In the genomic region with DNA sequence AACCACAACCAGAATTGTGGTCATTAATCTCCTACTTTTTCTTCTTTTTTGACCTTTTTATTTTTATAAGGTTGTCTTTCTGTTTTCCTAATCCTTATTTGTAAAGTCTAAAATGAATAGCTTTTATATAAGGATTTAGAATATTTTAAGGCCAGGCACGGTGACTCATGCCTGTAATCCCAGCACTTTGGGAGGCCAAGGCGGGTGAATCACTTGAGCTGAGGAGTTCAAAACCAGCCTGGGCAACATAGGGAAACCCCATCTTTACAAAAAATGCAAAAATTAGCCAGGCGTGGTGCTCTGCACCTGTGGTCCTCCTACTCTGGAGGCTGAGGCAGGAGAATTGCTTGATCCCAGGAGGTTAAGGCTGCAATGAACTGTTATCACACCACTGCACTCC, we compare ENCODE assay signal across 15 cellular contexts. TPM values are rescaled to one million over a fixed set of nuclear protein-coding genes. Genes with fewer than 3 reads are reported as not detected.
DNase-seq lines count a peak whose midpoint lies in the region; ATAC-seq, FAIRE-seq and TF ChIP-seq lines count a peak whose summit lies in the region.
"Had no signal": no experiment of that assay in that cellular context is flagged by ENCODE, and none has a peak within 500 bp of the region (broad histone marks: within the 10 kb centered on the region; RNA-seq: fewer than 3 reads in every experiment).

No MANE protein-coding gene starts in this region.

- dilution Hi-C loops in endothelial cell of umbilical vein (cut with MboI; ENCODE audit: extremely low pct_ligation_motif_present, low sequenced_read_pairs), result no loop called here

- H3K4me1 ChIP-seq in GM23248 (ENCODE audit: insufficient read depth), result peaks cover 37% of the 10 kb centered on the region
- H3K4me1 ChIP-seq in PC-3 (ENCODE audit: insufficient read depth, low read length), result peaks cover 4% of the 10 kb centered on the region; the same call in 1 of the 2 replicates
- H3K4me1 ChIP-seq in endothelial cell of umbilical vein (ENCODE audit: control insufficient read depth, extremely low read depth, insufficient read depth, low read length), result no peaks in the 10 kb centered on the region
- no peaks in the 10 kb centered on the region for H3K4me1 ChIP-seq in trophoblast cell (ENCODE audit: control insufficient read depth in 1 of 2, insufficient read depth in 2 of 2, low read length in 2 of 2)
- H3K4me1 ChIP-seq: lower lobe of right lung had no signal

- H3K9ac ChIP-seq in GM23248 (no peak overlapping the region), PC-3 (ENCODE audit: low read length) (no peak overlapping the region), endothelial cell of umbilical vein (replicated peaks; ENCODE audit: extremely low read depth, insufficient read depth, low read length) (no peak overlapping the region), trophoblast cell (ENCODE audit: low read length) (no peak overlapping the region)

- no peaks in the 10 kb centered on the region for H3K9me3 Mint-ChIP-seq in stimulated activated memory B cell treated with anti-CD40 and anti-IgM and Interleukin-4, amounts not matched to agents 10 μg/mL and 1 μg/mL and 100 μg/mL, for 72 hours
- H3K9me3 Mint-ChIP-seq: neural crest cell had no signal

- FAIRE-seq in endothelial cell of umbilical vein (lab: Jason Lieb, UNC), result peak; percentile 47
- FAIRE-seq: TTC549 had no signal

- H3K9me2 ChIP-seq in GM23248 (ENCODE audit: insufficient read depth) (no peaks in the 10 kb centered on the region), PC-3 (replicated peaks; ENCODE audit: low read length) (no peaks in the 10 kb centered on the region)

- H4K20me1 ChIP-seq in GM23248 (ENCODE audit: insufficient read depth), result no peaks in the 10 kb centered on the region
- H4K20me1 ChIP-seq in PC-3 (ENCODE audit: low read length), result no peaks in the 10 kb centered on the region
- no peaks in the 10 kb centered on the region for H4K20me1 ChIP-seq in endothelial cell of umbilical vein (replicated peaks; ENCODE audit: control insufficient read depth, extremely low read depth, insufficient read depth, low read length)

- no peak for TF ChIP-seq CTCF in PC-3 (conservative IDR thresholded peaks at IDR 0.05; ENCODE audit: low read depth, low read length)
- TF ChIP-seq CTCF in endothelial cell of umbilical vein (IDR thresholded peaks at IDR 0.05; ENCODE audit: extremely low read depth in 1 of 2, insufficient read depth in 1 of 2, low read depth in 1 of 2, low read length in 2 of 2), result no peak

- H3K4me2 ChIP-seq in GM23248 (ENCODE audit: unreplicated experiment) (no peak overlapping the region), PC-3 (ENCODE audit: low read length) (no peak overlapping the region), endothelial cell of umbilical vein (ENCODE audit: insufficient read depth, low read length) (no peak overlapping the region), trophoblast cell (ENCODE audit: low read length) (no peak overlapping the region)

- no peak overlapping the region for H3K4me3 Mint-ChIP-seq in stimulated activated memory B cell treated with anti-CD40 and anti-IgM and Interleukin-4, amounts not matched to agents 10 μg/mL and 1 μg/mL and 100 μg/mL, for 72 hours
- H3K4me3 Mint-ChIP-seq: neural crest cell had no signal

- H3K9me1 ChIP-seq in endothelial cell of umbilical vein (replicated peaks; ENCODE audit: control insufficient read depth, extremely low read depth, insufficient read depth, low read length), result no peaks in the 10 kb centered on the region

- no peak overlapping the region for H3K18ac ChIP-seq in trophoblast cell (ENCODE audit: low read length)

- H3K9me3 ChIP-seq in GM23248 (ENCODE audit: low read depth), result no peaks in the 10 kb centered on the region
- H3K9me3 ChIP-seq in PC-3 (ENCODE audit: low read length), result no peaks in the 10 kb centered on the region
- no peaks in the 10 kb centered on the region for H3K9me3 ChIP-seq in endothelial cell of umbilical vein (replicated peaks; ENCODE audit: control insufficient read depth, insufficient read depth, low read length)
- no peaks in the 10 kb centered on the region for H3K9me3 ChIP-seq in trophoblast cell (ENCODE audit: insufficient read depth, low read depth, low read length)
- H3K9me3 ChIP-seq: lower lobe of right lung had no signal

- H3K23ac ChIP-seq in trophoblast cell (ENCODE audit: low read length), result no peak overlapping the region

- DNase-seq in GM23248, result peak; percentile 75
- DNase-seq in PC-3, result peak; percentile 50
- DNase-seq in endothelial cell of umbilical vein (ENCODE audit: low read depth, low spot score), result no peak
- DNase-seq in trophoblast cell, result peak; percentile 67 to 71
- DNase-seq in COLO829 (ENCODE audit: low spot score), result no peak
- no peak for DNase-seq in activated CD4-positive, CD25-positive, alpha-beta regulatory T cell (lab: John Stamatoyannopoulos, UW)
- DNase-seq: activated naive CD4-positive, alpha-beta T cell treated with Interleukin-2 at 50 U/mL for 16 hours; caudate nucleus; lower lobe of right lung; NCI-H2081 treated with DMSO at 0.1 percent for 48 hours; stimulated activated naive CD4-positive, alpha-beta T cell treated with Interleukin-2 at 50 U/mL for 16 hours had no signal

- H3F3A ChIP-seq in GM23248 (ENCODE audit: insufficient read depth) (peaks cover 29% of the 10 kb centered on the region), PC-3 (ENCODE audit: low read length, unreplicated experiment) (no peaks in the 10 kb centered on the region)

- WGBS in GM23248 (ENCODE audit: low coverage in 1 of 2, low lambda C conversion rate in 2 of 2, missing lambda C conversion rate in 2 of 2), 2 experiments, result 10 to 16% methylated on average over 3 of the region's 3 CpGs
- WGBS in trophoblast cell (ENCODE audit: extremely low coverage, insufficient coverage, insufficient read length), result no CpG with 5 or more reads among the region's 3 CpGs

- H4K91ac ChIP-seq in trophoblast cell (ENCODE audit: low read depth, low read length), result no peak overlapping the region

- H2BK12ac ChIP-seq in trophoblast cell (ENCODE audit: low read length), result no peak overlapping the region

- H2AFZ ChIP-seq in GM23248 (no peak overlapping the region), PC-3 (ENCODE audit: low read length) (no peak overlapping the region), endothelial cell of umbilical vein (ENCODE audit: low read depth, low read length) (no peak overlapping the region), trophoblast cell (ENCODE audit: insufficient read depth, low read length, poor library complexity) (no peak overlapping the region)

- no peaks in the 10 kb centered on the region for H3K4me1 Mint-ChIP-seq in stimulated activated memory B cell treated with anti-CD40 and anti-IgM and Interleukin-4, amounts not matched to agents 10 μg/mL and 1 μg/mL and 100 μg/mL, for 72 hours
- H3K4me1 Mint-ChIP-seq: neural crest cell had no signal

- no peak overlapping the region for H4K12ac ChIP-seq in trophoblast cell (ENCODE audit: low read depth, low read length)

- H3K4ac ChIP-seq in trophoblast cell (ENCODE audit: low read depth, low read length), result no peak overlapping the region

- no peaks in the 10 kb centered on the region for H3K36me3 Mint-ChIP-seq in stimulated activated memory B cell treated with anti-CD40 and anti-IgM and Interleukin-4, amounts not matched to agents 10 μg/mL and 1 μg/mL and 100 μg/mL, for 72 hours

- no peak overlapping the region for H3K14ac ChIP-seq in trophoblast cell (ENCODE audit: low read length)

- H3K27me3 ChIP-seq in GM23248 (replicated peaks; ENCODE audit: insufficient read depth), result no peaks in the 10 kb centered on the region
- no peaks in the 10 kb centered on the region for H3K27me3 ChIP-seq in PC-3 (ENCODE audit: low read length)
- no peaks in the 10 kb centered on the region for H3K27me3 ChIP-seq in endothelial cell of umbilical vein (ENCODE audit: control insufficient read depth in 2 of 2, insufficient read depth in 2 of 2, low read length in 2 of 2)
- no peaks in the 10 kb centered on the region for H3K27me3 ChIP-seq in trophoblast cell (ENCODE audit: insufficient read depth, low read length)

- H3K27ac Mint-ChIP-seq in stimulated activated memory B cell treated with anti-CD40 and anti-IgM and Interleukin-4, amounts not matched to agents 10 μg/mL and 1 μg/mL and 100 μg/mL, for 72 hours, result no peak overlapping the region

- in situ Hi-C loops in GM23248 (cut with MboI), result no loop called here

- H3K27ac ChIP-seq in GM23248 (peak overlapping the region; percentile 36), PC-3 (ENCODE audit: low read length) (no peak overlapping the region), endothelial cell of umbilical vein (ENCODE audit: insufficient read depth, low read depth, low read length) (no peak overlapping the region), trophoblast cell (ENCODE audit: low read depth, low read length) (no peak overlapping the region)
- H3K27ac ChIP-seq: lower lobe of right lung had no signal

- POLR2A ChIA-PET in PC-3 (lab: Charles Lee; ENCODE audit: unreplicated experiment) (no interaction called here), endothelial cell of umbilical vein (lab: Charles Lee) (no interaction called here)

- no peak overlapping the region for H2BK5ac ChIP-seq in trophoblast cell (ENCODE audit: low read depth, low read length, poor library complexity)

- intact Hi-C loops in PC-3 (cut with micrococcal nuclease) (no loop called here), endothelial cell of umbilical vein (cut with micrococcal nuclease) (no loop called here)

- H3K36me3 ChIP-seq in GM23248 (ENCODE audit: low read depth) (no peaks in the 10 kb centered on the region), PC-3 (ENCODE audit: low read depth, low read length) (0 out of 2 replicates have a peak, but pooled peaks cover 3% of the 10 kb centered on the region), endothelial cell of umbilical vein (ENCODE audit: control insufficient read depth in 2 of 2, extremely low read depth in 1 of 2, insufficient read depth in 2 of 2, low read length in 2 of 2) (peaks cover 0 to 2% of the 10 kb centered on the region in 2 experiments), trophoblast cell (ENCODE audit: control insufficient read depth in 1 of 2, insufficient read depth in 2 of 2, low read length in 2 of 2) (peaks cover 0 to 3% of the 10 kb centered on the region in 2 experiments)

- no peak overlapping the region for H2BK120ac ChIP-seq in trophoblast cell (ENCODE audit: insufficient read depth, low read length, poor library complexity)

- H3K79me1 ChIP-seq in trophoblast cell (ENCODE audit: low read length), result no peaks in the 10 kb centered on the region

- H3K4me3 ChIP-seq in GM23248 (no peak overlapping the region), PC-3 (ENCODE audit: low read length) (no peak overlapping the region), endothelial cell of umbilical vein (replicated peaks in 1 of 3; ENCODE audit: insufficient read depth in 1 of 3, low read depth in 1 of 3, low read length in 3 of 3) (no peak overlapping the region), trophoblast cell (ENCODE audit: low read depth, low read length) (no peak overlapping the region)
- H3K4me3 ChIP-seq: lower lobe of right lung had no signal

- H3K79me2 ChIP-seq in GM23248 (ENCODE audit: insufficient read depth) (no peaks in the 10 kb centered on the region), PC-3 (ENCODE audit: low read length) (no peaks in the 10 kb centered on the region), endothelial cell of umbilical vein (ENCODE audit: control insufficient read depth, insufficient read depth, low read length) (no peaks in the 10 kb centered on the region), trophoblast cell (ENCODE audit: control insufficient read depth, insufficient read depth, low read length, poor library complexity) (no peaks in the 10 kb centered on the region)

- H3K27me3 Mint-ChIP-seq in stimulated activated memory B cell treated with anti-CD40 and anti-IgM and Interleukin-4, amounts not matched to agents 10 μg/mL and 1 μg/mL and 100 μg/mL, for 72 hours, result no peaks in the 10 kb centered on the region

- CTCF ChIA-PET in PC-3 (lab: Charles Lee) (interaction anchor here (1.1 kb wide), 1 partner anchor 155 kb away, joined by 6 read pairs; no protein-coding TSS in a partner anchor), endothelial cell of umbilical vein (lab: Charles Lee) (no interaction called here)

- no peak for TF ChIP-seq POLR2A in endothelial cell of umbilical vein (IDR thresholded peaks at IDR 0.05; ENCODE audit: low read depth, low read length)

- H4K8ac ChIP-seq in trophoblast cell (ENCODE audit: low read depth, low read length), result no peak overlapping the region

- no peak overlapping the region for H2AK5ac ChIP-seq in trophoblast cell (ENCODE audit: low read length)

- peak; percentile 38 for ATAC-seq in PC-3
- ATAC-seq in stimulated activated memory B cell treated with anti-CD40 and anti-IgM and Interleukin-4, amounts not matched to agents 10 μg/mL and 1 μg/mL and 100 μg/mL, for 72 hours, result no peak
- no peak for ATAC-seq in GM21390 (IDR thresholded peaks at IDR 0.05; ENCODE audit: unreplicated experiment)
- ATAC-seq: lower lobe of right lung had no signal

- BruUV-seq in PC-3 (replicated peaks; lab: Mats Ljungman, UMichigan) (no TSS peak), endothelial cell of umbilical vein (replicated peaks; lab: Mats Ljungman, UMichigan) (no TSS peak)

RNA-seq across cellular contexts. Expression of a gene that starts 55.1 kb away (rescaled TPM):
- total RNA-seq in GM23248 (2014; rRNA removed; shearing (Covaris generic)), result 9.5 and 9.7 TPM in 2 replicates
- 10.6 and 14.0 TPM in 2 replicates for polyA plus RNA-seq in GM23248 (2016; fragmentation: Nextera tagmentation; extraction: Ambion mirVana)
- total RNA-seq in PC-3 (2014; rRNA removed), result 7.2 and 10.1 TPM in 2 replicates
- total RNA-seq in endothelial cell of umbilical vein, result 9.4 and 9.8 TPM in 2 replicates
- 1.8 and 2.4 TPM in 2 replicates for polyA plus RNA-seq in endothelial cell of umbilical vein
- polyA plus RNA-seq in endothelial cell of umbilical vein (2011; cell fraction: cytosol; rRNA removed), result 3.7 and 3.8 TPM in 2 replicates
- 11.3 and 18.5 TPM in 2 replicates for polyA plus RNA-seq in endothelial cell of umbilical vein (2011; cell fraction: nucleus; rRNA removed)
- 7.7 and 8.5 TPM in 2 replicates for polyA plus RNA-seq in endothelial cell of umbilical vein (2012)
- 3.3 and 3.4 TPM in 2 replicates for polyA minus RNA-seq in endothelial cell of umbilical vein
- 3.1 TPM for polyA minus RNA-seq in endothelial cell of umbilical vein (2011; cell fraction: cytosol; rRNA and poly(A)+ RNA removed)
- 9.5 and 11.2 TPM in 2 replicates for polyA minus RNA-seq in endothelial cell of umbilical vein (2011; cell fraction: nucleus; rRNA and poly(A)+ RNA removed)
- polyA plus RNA-seq in trophoblast cell (2013), result 5.7 and 6.3 TPM in 2 replicates

Comparison
In these comparisons a context has a peak if more than half of its experiments do, and no peak if none do; other contexts are left out.
1. DNase-seq: peak in GM23248 (single experiment), PC-3 (single experiment) and trophoblast cell (2 of 2); none in endothelial cell of umbilical vein (single experiment), COLO829 (single experiment) and activated CD4-positive, CD25-positive, alpha-beta regulatory T cell (0 of 4).